ENCODE assay signal across 1 cellular context in the genomic region with DNA sequence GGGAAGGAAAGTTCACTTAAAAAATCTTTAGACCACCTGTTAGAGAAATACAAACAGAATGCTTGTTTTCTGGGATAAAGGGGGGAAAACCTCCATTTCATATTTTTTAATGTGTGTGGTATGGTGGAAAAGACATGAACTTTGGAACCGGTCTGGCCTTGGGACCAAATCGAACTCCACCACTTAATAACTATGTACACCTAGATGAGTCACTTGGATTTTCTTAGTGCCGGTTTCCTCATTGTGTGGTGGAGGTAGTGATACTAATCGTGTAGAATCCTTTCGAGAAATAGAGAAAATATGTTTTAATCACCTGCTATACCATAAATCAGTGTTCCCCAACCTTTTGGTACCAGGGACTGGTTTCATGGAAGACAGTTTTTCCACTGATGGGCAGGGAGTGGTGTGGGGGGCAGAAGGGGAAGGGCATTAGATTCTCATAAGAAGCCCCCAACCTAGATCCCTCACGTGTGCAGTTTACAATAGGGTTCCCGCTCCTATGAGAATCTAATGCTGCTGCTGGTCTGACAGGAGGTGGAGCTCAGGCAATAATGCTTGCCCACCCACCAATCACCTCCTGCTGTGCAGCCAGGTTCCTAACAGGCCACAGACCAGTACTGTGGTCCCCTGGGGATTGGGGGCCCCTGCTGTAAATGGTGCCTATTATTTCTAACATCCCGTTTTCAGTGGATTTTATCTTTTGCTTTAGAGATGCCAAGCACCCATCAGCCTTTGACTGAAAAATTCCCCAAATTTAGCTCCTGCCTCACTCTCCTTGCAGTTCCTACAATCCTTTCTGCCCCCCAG.
TF ChIP-seq lines count a peak whose summit lies in the region.

No MANE protein-coding gene starts in this region.

TF ChIP-seq in HepG2, 621 proteins besides CTCF, POLR2A, EP300 and RAD21 (continued from another document and continues in another):
- TF ChIP-seq ZBTB49 (CRISPR knock-in tag; IDR thresholded peaks at IDR 0.05; ENCODE audit: borderline replicate concordance): no peak
- TF ChIP-seq IRF2 (CRISPR knock-in tag; IDR thresholded peaks at IDR 0.05): no peak
- TF ChIP-seq STAT6 (CRISPR knock-in tag; IDR thresholded peaks at IDR 0.05; ENCODE audit: borderline replicate concordance): no peak
- no peak for TF ChIP-seq PHF21A (CRISPR knock-in tag; IDR thresholded peaks at IDR 0.05)
- no peak for TF ChIP-seq NCOR1 (IDR thresholded peaks at IDR 0.05; ENCODE audit: borderline replicate concordance, low read length)
- TF ChIP-seq ZNF263 (CRISPR knock-in tag; IDR thresholded peaks at IDR 0.05): no peak
- no peak for TF ChIP-seq BRCA1 (CRISPR knock-in tag; IDR thresholded peaks at IDR 0.05)
- TF ChIP-seq ZNF280D (CRISPR knock-in tag; IDR thresholded peaks at IDR 0.05): no peak
- TF ChIP-seq HNF4G (IDR thresholded peaks at IDR 0.05; ENCODE audit: borderline replicate concordance, low read depth, low read length): no peak
- no peak for TF ChIP-seq HNF4G (CRISPR knock-in tag; IDR thresholded peaks at IDR 0.05; ENCODE audit: borderline replicate concordance, low read depth)
- no peak for TF ChIP-seq MEIS2 (CRISPR knock-in tag; IDR thresholded peaks at IDR 0.05)
- no peak for TF ChIP-seq ZNF235 (CRISPR knock-in tag; IDR thresholded peaks at IDR 0.05; ENCODE audit: borderline replicate concordance)
- TF ChIP-seq KLF11 (CRISPR knock-in tag; IDR thresholded peaks at IDR 0.05): no peak
- no peak for TF ChIP-seq ELF4 (CRISPR knock-in tag; IDR thresholded peaks at IDR 0.05; ENCODE audit: borderline replicate concordance)
- no peak for TF ChIP-seq ZNF724P (CRISPR knock-in tag; IDR thresholded peaks at IDR 0.05; ENCODE audit: borderline replicate concordance)
- no peak for TF ChIP-seq ZSCAN29 (CRISPR knock-in tag; conservative IDR thresholded peaks at IDR 0.05)
- TF ChIP-seq ZNF224 (CRISPR knock-in tag; IDR thresholded peaks at IDR 0.05): no peak
- TF ChIP-seq NRL (CRISPR knock-in tag; IDR thresholded peaks at IDR 0.05; ENCODE audit: borderline replicate concordance): no peak
- TF ChIP-seq ZNF614 (CRISPR knock-in tag; IDR thresholded peaks at IDR 0.05; ENCODE audit: borderline replicate concordance): no peak
- no peak for TF ChIP-seq ZNF296 (CRISPR knock-in tag; conservative IDR thresholded peaks at IDR 0.05)
- no peak for TF ChIP-seq CCAR2 (optimal IDR thresholded peaks at IDR 0.05; ENCODE audit: low read depth, low read length)
- TF ChIP-seq EHMT2 (IDR thresholded peaks at IDR 0.05; ENCODE audit: borderline replicate concordance, low read depth, low read length): no peak
- TF ChIP-seq ZNF256 (CRISPR knock-in tag; conservative IDR thresholded peaks at IDR 0.05): no peak
- no peak for TF ChIP-seq NR2C2 (CRISPR knock-in tag; IDR thresholded peaks at IDR 0.05; ENCODE audit: borderline replicate concordance)
- TF ChIP-seq CEBPZ (IDR thresholded peaks at IDR 0.05; ENCODE audit: low read length): no peak
- TF ChIP-seq GATA4 (IDR thresholded peaks at IDR 0.05; ENCODE audit: borderline replicate concordance, low read depth): no peak
- TF ChIP-seq, protein P1, sequence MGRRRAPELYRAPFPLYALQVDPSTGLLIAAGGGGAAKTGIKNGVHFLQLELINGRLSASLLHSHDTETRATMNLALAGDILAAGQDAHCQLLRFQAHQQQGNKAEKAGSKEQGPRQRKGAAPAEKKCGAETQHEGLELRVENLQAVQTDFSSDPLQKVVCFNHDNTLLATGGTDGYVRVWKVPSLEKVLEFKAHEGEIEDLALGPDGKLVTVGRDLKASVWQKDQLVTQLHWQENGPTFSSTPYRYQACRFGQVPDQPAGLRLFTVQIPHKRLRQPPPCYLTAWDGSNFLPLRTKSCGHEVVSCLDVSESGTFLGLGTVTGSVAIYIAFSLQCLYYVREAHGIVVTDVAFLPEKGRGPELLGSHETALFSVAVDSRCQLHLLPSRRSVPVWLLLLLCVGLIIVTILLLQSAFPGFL (CRISPR knock-in tag; IDR thresholded peaks at IDR 0.05): no peak
- TF ChIP-seq ARNT2 (CRISPR knock-in tag; IDR thresholded peaks at IDR 0.05; ENCODE audit: low read depth): no peak
- TF ChIP-seq, protein P2, sequence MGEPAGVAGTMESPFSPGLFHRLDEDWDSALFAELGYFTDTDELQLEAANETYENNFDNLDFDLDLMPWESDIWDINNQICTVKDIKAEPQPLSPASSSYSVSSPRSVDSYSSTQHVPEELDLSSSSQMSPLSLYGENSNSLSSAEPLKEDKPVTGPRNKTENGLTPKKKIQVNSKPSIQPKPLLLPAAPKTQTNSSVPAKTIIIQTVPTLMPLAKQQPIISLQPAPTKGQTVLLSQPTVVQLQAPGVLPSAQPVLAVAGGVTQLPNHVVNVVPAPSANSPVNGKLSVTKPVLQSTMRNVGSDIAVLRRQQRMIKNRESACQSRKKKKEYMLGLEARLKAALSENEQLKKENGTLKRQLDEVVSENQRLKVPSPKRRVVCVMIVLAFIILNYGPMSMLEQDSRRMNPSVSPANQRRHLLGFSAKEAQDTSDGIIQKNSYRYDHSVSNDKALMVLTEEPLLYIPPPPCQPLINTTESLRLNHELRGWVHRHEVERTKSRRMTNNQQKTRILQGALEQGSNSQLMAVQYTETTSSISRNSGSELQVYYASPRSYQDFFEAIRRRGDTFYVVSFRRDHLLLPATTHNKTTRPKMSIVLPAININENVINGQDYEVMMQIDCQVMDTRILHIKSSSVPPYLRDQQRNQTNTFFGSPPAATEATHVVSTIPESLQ (CRISPR knock-in tag; conservative IDR thresholded peaks at IDR 0.05): no peak
- TF ChIP-seq ZNF484 (CRISPR knock-in tag; IDR thresholded peaks at IDR 0.05; ENCODE audit: borderline replicate concordance, low read depth): no peak
- TF ChIP-seq ZNF644 (CRISPR knock-in tag; IDR thresholded peaks at IDR 0.05; ENCODE audit: low read depth): peak; percentile 66; the same call in 1 of the 2 replicates
- TF ChIP-seq ZNF775 (CRISPR knock-in tag; IDR thresholded peaks at IDR 0.05; ENCODE audit: borderline replicate concordance): no peak
- no peak for TF ChIP-seq ZNF160 (CRISPR knock-in tag; IDR thresholded peaks at IDR 0.05)
- no peak for TF ChIP-seq ZNF777 (CRISPR knock-in tag; IDR thresholded peaks at IDR 0.05)
- TF ChIP-seq THYN1 (CRISPR knock-in tag; IDR thresholded peaks at IDR 0.05; ENCODE audit: borderline replicate concordance, low read depth): no peak
- TF ChIP-seq PTBP1 (IDR thresholded peaks at IDR 0.05; ENCODE audit: low read depth, low read length, poor library complexity, severe bottlenecking): no peak
- no peak for TF ChIP-seq IKZF1 (IDR thresholded peaks at IDR 0.05)
- TF ChIP-seq RORA (CRISPR knock-in tag; IDR thresholded peaks at IDR 0.05): no peak
- TF ChIP-seq, protein P3, sequence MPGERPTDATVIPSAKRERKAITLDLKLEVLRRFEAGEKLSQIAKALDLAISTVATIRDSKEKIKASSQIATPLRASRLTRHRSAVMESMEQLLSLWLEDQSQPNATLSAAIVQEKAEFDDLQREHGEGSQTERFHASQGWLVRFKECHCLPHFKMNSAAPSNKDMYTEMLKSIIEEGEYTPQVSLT (CRISPR knock-in tag; IDR thresholded peaks at IDR 0.05; ENCODE audit: borderline replicate concordance, low read depth): no peak
- TF ChIP-seq SMC3 (IDR thresholded peaks at IDR 0.05; ENCODE audit: low read length): no peak
- TF ChIP-seq, protein P4, sequence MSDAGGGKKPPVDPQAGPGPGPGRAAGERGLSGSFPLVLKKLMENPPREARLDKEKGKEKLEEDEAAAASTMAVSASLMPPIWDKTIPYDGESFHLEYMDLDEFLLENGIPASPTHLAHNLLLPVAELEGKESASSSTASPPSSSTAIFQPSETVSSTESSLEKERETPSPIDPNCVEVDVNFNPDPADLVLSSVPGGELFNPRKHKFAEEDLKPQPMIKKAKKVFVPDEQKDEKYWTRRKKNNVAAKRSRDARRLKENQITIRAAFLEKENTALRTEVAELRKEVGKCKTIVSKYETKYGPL (CRISPR knock-in tag; IDR thresholded peaks at IDR 0.05): no peak
- TF ChIP-seq ZFP36L2 (CRISPR knock-in tag; IDR thresholded peaks at IDR 0.05): no peak
- TF ChIP-seq NFIC (IDR thresholded peaks at IDR 0.05; ENCODE audit: low read length): peak; percentile 66; the same call in 1 of the 2 replicates
- 0 out of 2 replicates have a peak, but pooled peaks have one; percentile 18 for TF ChIP-seq GATAD1 (CRISPR knock-in tag; IDR thresholded peaks at IDR 0.05)
- TF ChIP-seq ZBTB42 (CRISPR knock-in tag; IDR thresholded peaks at IDR 0.05): no peak
- no peak for TF ChIP-seq RFXAP (CRISPR knock-in tag; IDR thresholded peaks at IDR 0.05; ENCODE audit: borderline replicate concordance)
- TF ChIP-seq U2AF2 (IDR thresholded peaks at IDR 0.05; ENCODE audit: low read depth, low read length): no peak
- no peak for TF ChIP-seq ZNF205 (CRISPR knock-in tag; IDR thresholded peaks at IDR 0.05)
- TF ChIP-seq, protein P5, sequence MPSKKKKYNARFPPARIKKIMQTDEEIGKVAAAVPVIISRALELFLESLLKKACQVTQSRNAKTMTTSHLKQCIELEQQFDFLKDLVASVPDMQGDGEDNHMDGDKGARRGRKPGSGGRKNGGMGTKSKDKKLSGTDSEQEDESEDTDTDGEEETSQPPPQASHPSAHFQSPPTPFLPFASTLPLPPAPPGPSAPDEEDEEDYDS (CRISPR knock-in tag; IDR thresholded peaks at IDR 0.05): no peak
- TF ChIP-seq ZNF12 (CRISPR knock-in tag; IDR thresholded peaks at IDR 0.05): 0 out of 2 replicates have a peak, but pooled peaks have one; percentile 54
